8 cellular contexts compared by ENCODE assay signal in genomic region chr17:81404557-81405165, GRCh38. TPM values are rescaled to one million over a fixed set of nuclear protein-coding genes. Genes with fewer than 3 reads are reported as not detected.
DNase-seq lines count a peak whose midpoint lies in the region; ATAC-seq, FAIRE-seq and TF ChIP-seq lines count a peak whose summit lies in the region.
"Had no signal": no experiment of that assay in that cellular context is flagged by ENCODE, and none has a peak within 500 bp of the region (broad histone marks: within the 10 kb centered on the region; RNA-seq: fewer than 3 reads in every experiment).

No MANE protein-coding gene starts in this region.

- H4K20me1 ChIP-seq in PC-9 (ENCODE audit: insufficient read depth) = no peaks in the 10 kb centered on the region

- CTCF ChIA-PET in PC-9 (lab: Charles Lee) = interaction anchor here (0.6 kb wide), 1 partner anchor 25 kb away, joined by 3 read pairs; no protein-coding TSS in a partner anchor

- no peak overlapping the region for H3K4me2 ChIP-seq in PC-9

- peaks cover 16 to 25% of the 10 kb centered on the region in 2 donors for H3K27me3 Mint-ChIP-seq in natural killer cell treated with Interleukin-12 subunit alpha and Interleukin-12 subunit beta and Interleukin-15 and Interleukin-18, amount 100 ng/mL, for 72 hours

- H3K9me3 ChIP-seq in kidney (ENCODE audit: control insufficient read depth in 1 of 2, low read length in 2 of 2) (no peaks in the 10 kb centered on the region), stomach smooth muscle (ENCODE audit: control insufficient read depth in 2 of 2, low read length in 2 of 2) (no peaks in the 10 kb centered on the region), PC-9 (ENCODE audit: insufficient read depth, low read depth) (no peaks in the 10 kb centered on the region)

- H3K9me2 ChIP-seq in PC-9 (ENCODE audit: insufficient read depth) = no peaks in the 10 kb centered on the region

- no peak for ATAC-seq in natural killer cell treated with Interleukin-12 subunit alpha and Interleukin-12 subunit beta and Interleukin-15 and Interleukin-18, amount 100 ng/mL, for 72 hours

- BruUV-seq in PC-9 (replicated peaks; lab: Mats Ljungman, UMichigan) = no TSS peak

- FAIRE-seq in kidney (lab: Jason Lieb, UNC) = no peak

- intact Hi-C loops in kidney (cut with DNase I) (no loop called here), PC-9 (cut with micrococcal nuclease; ENCODE audit: unreplicated experiment) (no loop called here)

- TF ChIP-seq CTCF in kidney (IDR thresholded peaks at IDR 0.05; ENCODE audit: borderline replicate concordance, extremely low read depth, insufficient read depth) (no peak), PC-9 (conservative IDR thresholded peaks at IDR 0.05) (no peak)

- H2AFZ ChIP-seq in PC-9 = no peak overlapping the region

- no peak overlapping the region for H3K4me3 Mint-ChIP-seq in natural killer cell treated with Interleukin-12 subunit alpha and Interleukin-12 subunit beta and Interleukin-15 and Interleukin-18, amount 100 ng/mL, for 72 hours

- peaks cover 30% of the 10 kb centered on the region for H3K79me2 ChIP-seq in PC-9 (ENCODE audit: low read depth)

- POLR2A ChIA-PET in PC-9 (lab: Charles Lee; ENCODE audit: unreplicated experiment) = interaction anchor here (0.5 to 0.8 kb wide), 3 partner anchors 10 to 68 kb away, joined by 3 to 6 read pairs (median 6); partner anchors contain the start of gene BAHCC1

- H3K9ac ChIP-seq in kidney (ENCODE audit: low read length in 2 of 2) (peak overlapping the region in 1 of 2 donors; percentile 24), stomach smooth muscle (ENCODE audit: low read length in 2 of 2) (peak overlapping the region in 1 of 2 donors; percentile 40)

- H3K4me1 Mint-ChIP-seq in natural killer cell treated with Interleukin-12 subunit alpha and Interleukin-12 subunit beta and Interleukin-15 and Interleukin-18, amount 100 ng/mL, for 72 hours (ENCODE audit: low read depth in 2 of 2) = peaks cover 4 to 6% of the 10 kb centered on the region in 2 donors

- H3F3A ChIP-seq in PC-9 (ENCODE audit: insufficient read depth, low read depth) = no peaks in the 10 kb centered on the region

- DNase-seq in NCI-H146 (lab: John Stamatoyannopoulos, UW) = peak; percentile 66
- DNase-seq in SK-N-DZ (ENCODE audit: low spot score) = peak; percentile 59
- DNase-seq in kidney = no peak
- DNase-seq in PC-9 = no peak
- no peak for DNase-seq in natural killer cell treated with Interleukin-12 subunit alpha and Interleukin-12 subunit beta and Interleukin-15 and Interleukin-18, amount 100 ng/mL, for 72 hours (ENCODE audit: low spot score)
- DNase-seq in central memory CD4-positive, alpha-beta T cell = no peak
- DNase-seq: activated CD4-positive, alpha-beta T cell treated with anti-CD3 and anti-CD28 coated beads, Interleukin-2, amount 50 U/mL, for 1 hour had no signal

- H3K4me1 ChIP-seq in kidney (ENCODE audit: control insufficient read depth in 1 of 2, insufficient read depth in 1 of 2, low read depth in 1 of 2, low read length in 2 of 2) = peaks cover 37 to 38% of the 10 kb centered on the region in 2 donors
- H3K4me1 ChIP-seq in stomach smooth muscle (ENCODE audit: control insufficient read depth, insufficient read depth, low read length) = peaks cover 77% of the 10 kb centered on the region
- H3K4me1 ChIP-seq in PC-9 (replicated peaks; ENCODE audit: insufficient read depth) = peaks cover 5% of the 10 kb centered on the region; the same call in 1 of the 2 replicates

- H3K27me3 ChIP-seq in stomach smooth muscle (ENCODE audit: control insufficient read depth in 1 of 2, insufficient read depth in 2 of 2, low read length in 2 of 2) (no peaks in the 10 kb centered on the region), PC-9 (ENCODE audit: insufficient read depth, low read depth) (no peaks in the 10 kb centered on the region)

- H3K36me3 Mint-ChIP-seq in natural killer cell treated with Interleukin-12 subunit alpha and Interleukin-12 subunit beta and Interleukin-15 and Interleukin-18, amount 100 ng/mL, for 72 hours = no peaks in the 10 kb centered on the region

- no peak overlapping the region for H3K27ac Mint-ChIP-seq in natural killer cell treated with Interleukin-12 subunit alpha and Interleukin-12 subunit beta and Interleukin-15 and Interleukin-18, amount 100 ng/mL, for 72 hours

- no peaks in the 10 kb centered on the region for H3K9me3 Mint-ChIP-seq in natural killer cell treated with Interleukin-12 subunit alpha and Interleukin-12 subunit beta and Interleukin-15 and Interleukin-18, amount 100 ng/mL, for 72 hours

- no peak overlapping the region for H3K4me3 ChIP-seq in kidney (ENCODE audit: low read length in 2 of 2)
- H3K4me3 ChIP-seq in stomach smooth muscle (ENCODE audit: low read length in 2 of 2) = peak overlapping the region; percentile 2 to 68
- no peak overlapping the region for H3K4me3 ChIP-seq in PC-9

- H3K36me3 ChIP-seq in kidney (ENCODE audit: control insufficient read depth in 1 of 2, insufficient read depth in 2 of 2, low read length in 2 of 2) = no peaks in the 10 kb centered on the region
- H3K36me3 ChIP-seq in stomach smooth muscle (ENCODE audit: control insufficient read depth in 2 of 2, insufficient read depth in 2 of 2, low read length in 2 of 2) = no peaks in the 10 kb centered on the region
- H3K36me3 ChIP-seq in PC-9 (ENCODE audit: low read depth) = no peaks in the 10 kb centered on the region

- H3K27ac ChIP-seq in kidney (ENCODE audit: low read depth in 2 of 2, low read length in 2 of 2) (peak overlapping the region; percentile 66 to 85), stomach smooth muscle (ENCODE audit: low read length) (peak overlapping the region; percentile 65), PC-9 (no peak overlapping the region)

RNA-seq across cellular contexts. Expression of gene BAHCC1, which starts 9.4 kb away (rescaled TPM):
- 6.6 and 15.1 TPM in 2 replicates for polyA plus RNA-seq in SK-N-DZ (2014; cell fraction: cytosol; rRNA removed)
- 33.7 and 55.3 TPM in 2 replicates for polyA plus RNA-seq in SK-N-DZ (2014; cell fraction: nucleus; rRNA removed)
- total RNA-seq in kidney (20.5 TPM), PC-9 (2021) (33.7 and 35.4 TPM in 2 replicates)
- 2.6 TPM for polyA plus RNA-seq in kidney (ENCODE audit: insufficient read depth, low read depth, low replicate concordance)
- total RNA-seq in natural killer cell treated with Interleukin-12 subunit alpha and Interleukin-12 subunit beta and Interleukin-15 and Interleukin-18, amount 100 ng/mL, for 72 hours = under 1 TPM; 0.52 to 0.84 TPM

Comparison
In these comparisons a context has a peak if more than half of its experiments do, and no peak if none do; other contexts are left out.
1. DNase-seq: peak in NCI-H146 (single experiment) and SK-N-DZ (single experiment); none in kidney (single experiment), PC-9 (0 of 2), natural killer cell treated with Interleukin-12 subunit alpha and Interleukin-12 subunit beta and Interleukin-15 and Interleukin-18, amount 100 ng/mL, for 72 hours (single experiment) and central memory CD4-positive, alpha-beta T cell (single experiment).
2. H3K4me3 ChIP-seq: peak in stomach smooth muscle (2 of 2); none in kidney (0 of 2) and PC-9 (single experiment).
3. RNA of gene BAHCC1, which starts 9.4 kb away (total RNA-seq): 33.7 to 35.4 TPM in PC-9 and 20.5 TPM in kidney (single experiment); 0.52 to 0.84 TPM in natural killer cell treated with Interleukin-12 subunit alpha and Interleukin-12 subunit beta and Interleukin-15 and Interleukin-18, amount 100 ng/mL, for 72 hours; every median in the first group is over 10 times any median in the second.